20 cellular contexts compared by ENCODE assay signal in genomic region chr1:19089524-19089923, GRCh38.
A peak's percentile ranks its signal among the peaks of the same experiment; 100 is the strongest.
DNase-seq lines count a peak whose midpoint lies in the region; ATAC-seq and TF ChIP-seq lines count a peak whose summit lies in the region.
"Had no signal": no experiment of that assay in that cellular context is flagged by ENCODE, and none has a peak within 500 bp of the region (broad histone marks: within the 10 kb centered on the region; RNA-seq: fewer than 3 reads in every experiment).

No MANE protein-coding gene starts in this region.

- H3K27ac ChIP-seq in vagina (peak overlapping the region; percentile 7), spleen (no peak overlapping the region), esophagus muscularis mucosa (replicated peaks in 1 of 4) (peak overlapping the region in 1 of 4 donors; percentile 63)

- H3K27ac Mint-ChIP-seq in activated T-cell treated with anti-CD3 and anti-CD28 coated beads, Interleukin-2, amount 50 U/mL, for 72 hours: peak overlapping the region; percentile 23
- peak overlapping the region; percentile 78 for H3K27ac Mint-ChIP-seq in T-helper 17 cell
- H3K27ac Mint-ChIP-seq: CD4-positive, alpha-beta T cell had no signal

- H3K9me3 ChIP-seq in T-helper 17 cell (ENCODE audit: control insufficient read depth, low read length, poor library complexity, severe bottlenecking): no peaks in the 10 kb centered on the region
- H3K9me3 ChIP-seq in vagina: no peaks in the 10 kb centered on the region
- no peaks in the 10 kb centered on the region for H3K9me3 ChIP-seq in spleen
- H3K9me3 ChIP-seq in esophagus muscularis mucosa: no peaks in the 10 kb centered on the region
- H3K9me3 ChIP-seq: A549, Caco-2, MG63 had no signal

- H3K27me3 ChIP-seq in vagina: no peaks in the 10 kb centered on the region
- no peaks in the 10 kb centered on the region for H3K27me3 ChIP-seq in spleen (replicated peaks in 1 of 7)
- no peaks in the 10 kb centered on the region for H3K27me3 ChIP-seq in esophagus muscularis mucosa
- H3K27me3 ChIP-seq: MG63 had no signal

- H3K4me1 Mint-ChIP-seq in activated T-cell treated with anti-CD3 and anti-CD28 coated beads, Interleukin-2, amount 50 U/mL, for 72 hours (ENCODE audit: low read depth): peaks cover 29% of the 10 kb centered on the region
- peaks cover 12% of the 10 kb centered on the region for H3K4me1 Mint-ChIP-seq in T-helper 17 cell
- H3K4me1 Mint-ChIP-seq: IgD-negative memory B cell had no signal

- H3K4me3 Mint-ChIP-seq in activated T-cell treated with anti-CD3 and anti-CD28 coated beads, Interleukin-2, amount 50 U/mL, for 72 hours: no peak overlapping the region
- no peak overlapping the region for H3K4me3 Mint-ChIP-seq in T-helper 17 cell
- H3K4me3 Mint-ChIP-seq: CD4-positive, alpha-beta T cell; IgD-negative memory B cell had no signal

- intact Hi-C loops in vagina (cut with DNase I) (no loop called here), spleen (cut with DNase I; ENCODE audit: low total_unique reads) (no loop called here), esophagus muscularis mucosa (cut with DNase I) (no loop called here)

- TF ChIP-seq EP300 in esophagus muscularis mucosa (IDR thresholded peaks at IDR 0.05): no peak

- TF ChIP-seq CTCF in vagina (IDR thresholded peaks at IDR 0.05): no peak
- no peak for TF ChIP-seq CTCF in spleen (IDR thresholded peaks at IDR 0.05 in 8 of 11, conservative IDR thresholded peaks at IDR 0.05 in 3 of 11)
- no peak for TF ChIP-seq CTCF in esophagus muscularis mucosa (IDR thresholded peaks at IDR 0.05)

- H3K36me3 Mint-ChIP-seq in activated T-cell treated with anti-CD3 and anti-CD28 coated beads, Interleukin-2, amount 50 U/mL, for 72 hours (ENCODE audit: insufficient read depth in 2 of 2): peaks cover 16 to 44% of the 10 kb centered on the region in 2 donors
- peaks cover 17% of the 10 kb centered on the region for H3K36me3 Mint-ChIP-seq in T-helper 17 cell (ENCODE audit: low read depth)

- no peaks in the 10 kb centered on the region for H3K9me3 Mint-ChIP-seq in activated T-cell treated with anti-CD3 and anti-CD28 coated beads, Interleukin-2, amount 50 U/mL, for 72 hours
- H3K9me3 Mint-ChIP-seq: CD4-positive, alpha-beta T cell; IgD-negative memory B cell had no signal

- H3K4me1 ChIP-seq in vagina (peaks cover 17% of the 10 kb centered on the region), spleen (peaks cover 0 to 24% (median 2%) of the 10 kb centered on the region in 6 donors), esophagus muscularis mucosa (peaks cover 13 to 25% (median 24%) of the 10 kb centered on the region in 4 donors)

- H3K27me3 Mint-ChIP-seq in activated T-cell treated with anti-CD3 and anti-CD28 coated beads, Interleukin-2, amount 50 U/mL, for 72 hours (ENCODE audit: low read depth): no peaks in the 10 kb centered on the region
- no peaks in the 10 kb centered on the region for H3K27me3 Mint-ChIP-seq in T-helper 17 cell
- H3K27me3 Mint-ChIP-seq: CD4-positive, alpha-beta T cell; IgD-negative memory B cell had no signal

- H3K36me3 ChIP-seq in vagina (peaks cover 0 to 85% of the 10 kb centered on the region in 2 donors), spleen (peaks cover 11 to 100% (median 98%) of the 10 kb centered on the region in 6 donors), esophagus muscularis mucosa (peaks cover 66 to 97% (median 91%) of the 10 kb centered on the region in 4 donors)

- no peak overlapping the region for H3K4me3 ChIP-seq in vagina
- H3K4me3 ChIP-seq in spleen: no peak overlapping the region
- H3K4me3 ChIP-seq in esophagus muscularis mucosa: no peak overlapping the region
- H3K4me3 ChIP-seq: A549, MG63 had no signal

- 94 to 97% (median 96%) methylated on average over 4 of the region's 4 CpGs for WGBS in spleen, 5 donors
- WGBS in esophagus muscularis mucosa: 92% methylated on average over 4 of the region's 4 CpGs

- TF ChIP-seq POLR2A in vagina (IDR thresholded peaks at IDR 0.05): no peak
- no peak for TF ChIP-seq POLR2A in spleen (IDR thresholded peaks at IDR 0.05)
- no peak for TF ChIP-seq POLR2A in esophagus muscularis mucosa (IDR thresholded peaks at IDR 0.05; ENCODE audit: low read depth)

- no peak for DNase-seq in activated T-cell treated with anti-CD3 and anti-CD28 coated beads, Interleukin-2, amount 50 U/mL, for 72 hours
- no peak for DNase-seq in activated T-cell treated with anti-CD3 and anti-CD28 coated beads, Interleukin-2, amount 50 U/mL, for 1 hour
- no peak for DNase-seq in T-helper 17 cell
- DNase-seq in cerebellum (ENCODE audit: low spot score): peak; percentile 56
- no peak for DNase-seq in vagina (ENCODE audit: extremely low spot score in 2 of 2)
- no peak for DNase-seq in spleen
- no peak for DNase-seq in esophagus muscularis mucosa (ENCODE audit: extremely low spot score)
- DNase-seq: Caco-2; CD4-positive, alpha-beta T cell; GOT3; Kasumi-1; MG63; NCI-H1048; NCI-H1694; NCI-H2081 treated with DMSO at 0.1 percent for 48 hours; OCI-M1; SHP77 had no signal

- no peak for ATAC-seq in activated T-cell treated with anti-CD3 and anti-CD28 coated beads, Interleukin-2, amount 50 U/mL, for 72 hours (replicated peaks in 1 of 2)
- ATAC-seq in T-helper 17 cell: no peak
- ATAC-seq: A549, HCT116 had no signal
